28 cellular contexts compared by ENCODE assay signal in genomic region chr2:229672021-229672420, GRCh38.
"Had no signal": no experiment of that assay in that cellular context is flagged by ENCODE, and none has a peak within 500 bp of the region (broad histone marks: within the 10 kb centered on the region; RNA-seq: fewer than 3 reads in every experiment).

No MANE protein-coding gene starts in this region.

- H3K36me3 Mint-ChIP-seq: stimulated activated effector memory CD8-positive, alpha-beta T cell treated with anti-CD3 and anti-CD28 coated beads, Interleukin-12 subunit alpha, Interleukin-12 subunit beta, amount 100 ng/mL, for 72 hours; stimulated activated memory B cell treated with anti-CD40 and anti-IgM and Interleukin-4, amounts not matched to agents 10 μg/mL and 1 μg/mL and 100 μg/mL, for 72 hours; stimulated activated naive B cell treated with anti-CD40 and anti-IgM and Interleukin-4, amounts not matched to agents 10 μg/mL and 1 μg/mL and 100 μg/mL, for 72 hours; type B pancreatic cell had no signal

- H3K27me3 ChIP-seq: suprapubic skin, testis, thyroid gland, tibial nerve, upper lobe of left lung, uterus, vagina had no signal

- H3K4me3 ChIP-seq: stomach, suprapubic skin, testis, thoracic aorta, thyroid gland, tibial artery, tibial nerve, transverse colon, upper lobe of left lung, upper lobe of right lung, uterus, vagina had no signal

- H3K36me3 ChIP-seq: stomach, suprapubic skin, thoracic aorta, thyroid gland, tibial artery, tibial nerve, transverse colon, upper lobe of left lung, upper lobe of right lung, uterus, vagina had no signal

- H3K4me1 ChIP-seq: stomach, suprapubic skin, testis, thyroid gland, tibial artery, tibial nerve, transverse colon, upper lobe of left lung, upper lobe of right lung, uterus, vagina had no signal

- H3K9me3 ChIP-seq: stomach, suprapubic skin, testis, thoracic aorta, thyroid gland, tibial artery, tibial nerve, transverse colon, upper lobe of left lung, upper lobe of right lung, uterus, vagina had no signal

- H3K4me1 Mint-ChIP-seq: stimulated activated effector memory CD8-positive, alpha-beta T cell treated with anti-CD3 and anti-CD28 coated beads, Interleukin-12 subunit alpha, Interleukin-12 subunit beta, amount 100 ng/mL, for 72 hours; stimulated activated memory B cell treated with anti-CD40 and anti-IgM and Interleukin-4, amounts not matched to agents 10 μg/mL and 1 μg/mL and 100 μg/mL, for 72 hours; stimulated activated naive B cell treated with anti-CD40 and anti-IgM and Interleukin-4, amounts not matched to agents 10 μg/mL and 1 μg/mL and 100 μg/mL, for 72 hours; stimulated activated naive CD8-positive, alpha-beta T cell treated with anti-CD3 and anti-CD28 coated beads, Interleukin-15, amount 100 ng/mL, for 72 hours had no signal

- ATAC-seq: stimulated activated effector memory CD8-positive, alpha-beta T cell treated with anti-CD3 and anti-CD28 coated beads, Interleukin-12 subunit alpha, Interleukin-12 subunit beta, amount 100 ng/mL, for 72 hours; stimulated activated memory B cell treated with anti-CD40 and anti-IgM and Interleukin-4, amounts not matched to agents 10 μg/mL and 1 μg/mL and 100 μg/mL, for 72 hours; stimulated activated naive B cell treated with anti-CD40 and anti-IgM and Interleukin-4, amounts not matched to agents 10 μg/mL and 1 μg/mL and 100 μg/mL, for 72 hours; stimulated activated naive CD8-positive, alpha-beta T cell treated with anti-CD3 and anti-CD28 coated beads, Interleukin-15, amount 100 ng/mL, for 72 hours; stimulated activated naive CD8-positive, alpha-beta T cell treated with anti-CD3 and anti-CD28 coated beads, Interleukin-15, Interleukin-2, amounts not matched to agents 100 U/mL and 50 U/mL, for 24 hours; upper lobe of right lung had no signal

- DNase-seq: stimulated activated CD4-positive, alpha-beta T cell treated with anti-CD3 and anti-CD28 coated beads, Interleukin-2, amount 100 ng/mL, for 48 hours; stimulated activated CD4-positive, alpha-beta T cell treated with anti-CD3 and anti-CD28 coated beads, Interleukin-4, amount 100 ng/mL, for 1 hour; stimulated activated CD4-positive, alpha-beta T cell treated with anti-CD3 and anti-CD28 coated beads, Interleukin-4, amount 100 ng/mL, for 24 hours; stimulated activated CD4-positive, alpha-beta T cell treated with anti-CD3 and anti-CD28 coated beads, Interleukin-4, amount 100 ng/mL, for 4 hours; stimulated activated CD8-positive, alpha-beta memory T cell treated with anti-CD3 and anti-CD28 coated beads, Interleukin-4, amount 100 ng/mL, for 48 hours; stimulated activated naive B cell treated with anti-CD40 and anti-IgM and Interleukin-4, amounts not matched to agents 10 μg/mL and 1 μg/mL and 100 μg/mL, for 72 hours; stimulated activated naive CD4-positive, alpha-beta T cell; stimulated activated naive CD4-positive, alpha-beta T cell treated with Interleukin-2 at 50 U/mL for 16 hours; stimulated activated naive CD8-positive, alpha-beta T cell treated with anti-CD3 and anti-CD28 coated beads, Interleukin-15, amount 100 ng/mL, for 72 hours; stimulated activated naive CD8-positive, alpha-beta T cell treated with anti-CD3 and anti-CD28 coated beads, Interleukin-15, Interleukin-2, amounts not matched to agents 100 U/mL and 50 U/mL, for 24 hours; stomach; substantia nigra; testis; thyroid gland; tibial artery; transverse colon; trophoblast cell; upper lobe of right lung; uterus had no signal

- H3K27ac Mint-ChIP-seq: stimulated activated effector memory CD8-positive, alpha-beta T cell treated with anti-CD3 and anti-CD28 coated beads, Interleukin-12 subunit alpha, Interleukin-12 subunit beta, amount 100 ng/mL, for 72 hours; stimulated activated memory B cell treated with anti-CD40 and anti-IgM and Interleukin-4, amounts not matched to agents 10 μg/mL and 1 μg/mL and 100 μg/mL, for 72 hours; stimulated activated naive B cell treated with anti-CD40 and anti-IgM and Interleukin-4, amounts not matched to agents 10 μg/mL and 1 μg/mL and 100 μg/mL, for 72 hours; stimulated activated naive CD8-positive, alpha-beta T cell treated with anti-CD3 and anti-CD28 coated beads, Interleukin-15, amount 100 ng/mL, for 72 hours; stimulated activated naive CD8-positive, alpha-beta T cell treated with anti-CD3 and anti-CD28 coated beads, Interleukin-15, Interleukin-2, amounts not matched to agents 100 ng/mL and 50 ng/mL, for 24 hours; type B pancreatic cell had no signal

- H3K4me3 Mint-ChIP-seq: stimulated activated effector memory CD8-positive, alpha-beta T cell treated with anti-CD3 and anti-CD28 coated beads, Interleukin-12 subunit alpha, Interleukin-12 subunit beta, amount 100 ng/mL, for 72 hours; stimulated activated memory B cell treated with anti-CD40 and anti-IgM and Interleukin-4, amounts not matched to agents 10 μg/mL and 1 μg/mL and 100 μg/mL, for 72 hours; stimulated activated naive B cell treated with anti-CD40 and anti-IgM and Interleukin-4, amounts not matched to agents 10 μg/mL and 1 μg/mL and 100 μg/mL, for 72 hours; stimulated activated naive CD8-positive, alpha-beta T cell treated with anti-CD3 and anti-CD28 coated beads, Interleukin-15, amount 100 ng/mL, for 72 hours; stimulated activated naive CD8-positive, alpha-beta T cell treated with anti-CD3 and anti-CD28 coated beads, Interleukin-15, Interleukin-2, amounts not matched to agents 100 ng/mL and 50 ng/mL, for 24 hours; type B pancreatic cell had no signal

- H3K27ac ChIP-seq: stomach, suprapubic skin, testis, thoracic aorta, thyroid gland, tibial artery, tibial nerve, transverse colon, upper lobe of left lung, upper lobe of right lung, uterus, vagina had no signal

- H3K9me3 Mint-ChIP-seq: stimulated activated effector memory CD8-positive, alpha-beta T cell treated with anti-CD3 and anti-CD28 coated beads, Interleukin-12 subunit alpha, Interleukin-12 subunit beta, amount 100 ng/mL, for 72 hours; stimulated activated memory B cell treated with anti-CD40 and anti-IgM and Interleukin-4, amounts not matched to agents 10 μg/mL and 1 μg/mL and 100 μg/mL, for 72 hours; stimulated activated naive B cell treated with anti-CD40 and anti-IgM and Interleukin-4, amounts not matched to agents 10 μg/mL and 1 μg/mL and 100 μg/mL, for 72 hours; stimulated activated naive CD8-positive, alpha-beta T cell treated with anti-CD3 and anti-CD28 coated beads, Interleukin-15, amount 100 ng/mL, for 72 hours; stimulated activated naive CD8-positive, alpha-beta T cell treated with anti-CD3 and anti-CD28 coated beads, Interleukin-15, Interleukin-2, amounts not matched to agents 100 ng/mL and 50 ng/mL, for 24 hours; type B pancreatic cell had no signal
